Comparison of ENCODE assay signal across 1 cellular context in the genomic region with DNA sequence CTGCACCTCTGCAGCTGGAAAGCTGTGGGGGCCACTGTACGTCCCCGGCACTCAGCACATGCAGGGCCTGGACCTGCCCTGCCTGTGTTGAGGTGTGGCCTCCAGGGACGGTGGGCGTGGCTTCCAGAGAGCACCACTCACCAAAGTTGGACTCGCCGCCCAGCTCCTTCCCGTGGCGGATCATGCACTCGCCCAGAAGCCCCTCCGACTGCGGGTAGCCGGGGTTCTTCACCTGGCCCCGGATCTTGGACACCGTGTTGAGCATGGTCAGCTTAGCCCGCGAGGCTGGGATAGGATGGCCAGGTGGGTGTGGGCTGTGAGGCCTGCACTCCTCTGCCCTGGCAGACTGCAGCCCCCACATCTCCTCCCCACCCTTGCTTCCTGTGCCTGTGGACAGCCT.
TF ChIP-seq lines count a peak whose summit lies in the region.

No MANE protein-coding gene starts in this region.

TF ChIP-seq in GM23338, 12 proteins besides CTCF, POLR2A, EP300 and RAD21:
- TF ChIP-seq POLR2AphosphoS5 (IDR thresholded peaks at IDR 0.05; ENCODE audit: low read depth) (0 out of 2 replicates have a peak, but pooled peaks have one; percentile 25), STAT1 (IDR thresholded peaks at IDR 0.05; ENCODE audit: unreplicated experiment) (no peak)
- TF ChIP-seq, protein P1, sequence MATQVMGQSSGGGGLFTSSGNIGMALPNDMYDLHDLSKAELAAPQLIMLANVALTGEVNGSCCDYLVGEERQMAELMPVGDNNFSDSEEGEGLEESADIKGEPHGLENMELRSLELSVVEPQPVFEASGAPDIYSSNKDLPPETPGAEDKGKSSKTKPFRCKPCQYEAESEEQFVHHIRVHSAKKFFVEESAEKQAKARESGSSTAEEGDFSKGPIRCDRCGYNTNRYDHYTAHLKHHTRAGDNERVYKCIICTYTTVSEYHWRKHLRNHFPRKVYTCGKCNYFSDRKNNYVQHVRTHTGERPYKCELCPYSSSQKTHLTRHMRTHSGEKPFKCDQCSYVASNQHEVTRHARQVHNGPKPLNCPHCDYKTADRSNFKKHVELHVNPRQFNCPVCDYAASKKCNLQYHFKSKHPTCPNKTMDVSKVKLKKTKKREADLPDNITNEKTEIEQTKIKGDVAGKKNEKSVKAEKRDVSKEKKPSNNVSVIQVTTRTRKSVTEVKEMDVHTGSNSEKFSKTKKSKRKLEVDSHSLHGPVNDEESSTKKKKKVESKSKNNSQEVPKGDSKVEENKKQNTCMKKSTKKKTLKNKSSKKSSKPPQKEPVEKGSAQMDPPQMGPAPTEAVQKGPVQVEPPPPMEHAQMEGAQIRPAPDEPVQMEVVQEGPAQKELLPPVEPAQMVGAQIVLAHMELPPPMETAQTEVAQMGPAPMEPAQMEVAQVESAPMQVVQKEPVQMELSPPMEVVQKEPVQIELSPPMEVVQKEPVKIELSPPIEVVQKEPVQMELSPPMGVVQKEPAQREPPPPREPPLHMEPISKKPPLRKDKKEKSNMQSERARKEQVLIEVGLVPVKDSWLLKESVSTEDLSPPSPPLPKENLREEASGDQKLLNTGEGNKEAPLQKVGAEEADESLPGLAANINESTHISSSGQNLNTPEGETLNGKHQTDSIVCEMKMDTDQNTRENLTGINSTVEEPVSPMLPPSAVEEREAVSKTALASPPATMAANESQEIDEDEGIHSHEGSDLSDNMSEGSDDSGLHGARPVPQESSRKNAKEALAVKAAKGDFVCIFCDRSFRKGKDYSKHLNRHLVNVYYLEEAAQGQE (IDR thresholded peaks at IDR 0.05; ENCODE audit: unreplicated experiment) = no peak
